In genomic region chr7:16098585-16099179, GRCh38 we compare ENCODE assay signal across 8 cellular contexts.
DNase-seq lines count a peak whose midpoint lies in the region; TF ChIP-seq lines count a peak whose summit lies in the region.

No MANE protein-coding gene starts in this region.

- no peak overlapping the region for H2BK5ac ChIP-seq in mesendoderm (ENCODE audit: low read length)

- no peaks in the 10 kb centered on the region for H4K20me1 ChIP-seq in Karpas-422 (ENCODE audit: insufficient read depth, low read depth, low read length)

- no peak overlapping the region for H4K5ac ChIP-seq in mesendoderm (ENCODE audit: low read length)

- H3K4ac ChIP-seq in mesendoderm (ENCODE audit: low read depth, low read length), result peak overlapping the region; percentile 86

- no peak overlapping the region for H2AK5ac ChIP-seq in mesendoderm (ENCODE audit: low read length)

- TF ChIP-seq POLR2A in breast epithelium (IDR thresholded peaks at IDR 0.05), result no peak
- TF ChIP-seq POLR2A in vagina (IDR thresholded peaks at IDR 0.05), result no peak

- H3K27me3 ChIP-seq in Karpas-422 (ENCODE audit: low read length) (no peaks in the 10 kb centered on the region), breast epithelium (no peaks in the 10 kb centered on the region), mesendoderm (ENCODE audit: insufficient read depth, low read length, poor library complexity) (no peaks in the 10 kb centered on the region), vagina (no peaks in the 10 kb centered on the region)

- H3K9me3 ChIP-seq in Karpas-422 (ENCODE audit: low read length), result no peaks in the 10 kb centered on the region
- H3K9me3 ChIP-seq in breast epithelium, result no peaks in the 10 kb centered on the region
- H3K9me3 ChIP-seq in vagina, result no peaks in the 10 kb centered on the region

- no peak overlapping the region for H2BK120ac ChIP-seq in mesendoderm (ENCODE audit: low read depth, low read length)

- no CpG with 5 or more reads among the region's 5 CpGs for WGBS in mesendoderm (ENCODE audit: extremely low coverage, insufficient coverage, low lambda C conversion rate)

- TF ChIP-seq CTCF in breast epithelium (IDR thresholded peaks at IDR 0.05) (peak in 2 of 3 donors; percentile 26 to 39), vagina (IDR thresholded peaks at IDR 0.05) (no peak)

- no peaks in the 10 kb centered on the region for H3K4me1 ChIP-seq in Karpas-422 (ENCODE audit: low read length)
- H3K4me1 ChIP-seq in breast epithelium, result no peaks in the 10 kb centered on the region
- H3K4me1 ChIP-seq in mesendoderm (ENCODE audit: control insufficient read depth, low read depth, low read length), result no peaks in the 10 kb centered on the region
- no peaks in the 10 kb centered on the region for H3K4me1 ChIP-seq in vagina

- no peak overlapping the region for H2AFZ ChIP-seq in Karpas-422 (ENCODE audit: low read length)

- H3K18ac ChIP-seq in mesendoderm (ENCODE audit: low read length), result peak overlapping the region; percentile 30

- H3K79me2 ChIP-seq in Karpas-422 (ENCODE audit: low read length) (no peaks in the 10 kb centered on the region), mesendoderm (ENCODE audit: control insufficient read depth, insufficient read depth, low read length) (no peaks in the 10 kb centered on the region)

- no peak overlapping the region for H3K23ac ChIP-seq in mesendoderm (ENCODE audit: low read length)

- no peaks in the 10 kb centered on the region for H3K79me1 ChIP-seq in mesendoderm (ENCODE audit: low read length)

- H3K4me2 ChIP-seq in Karpas-422 (ENCODE audit: low read depth, low read length, poor library complexity, severe bottlenecking), result no peak overlapping the region
- no peak overlapping the region for H3K4me2 ChIP-seq in mesendoderm (ENCODE audit: low read length)

- H3K9ac ChIP-seq in Karpas-422 (ENCODE audit: low read length) (no peak overlapping the region), mesendoderm (ENCODE audit: low read length) (no peak overlapping the region)

- DNase-seq in EL (peak; percentile 15), Karpas-422 (peak; percentile 56), breast epithelium (ENCODE audit: low spot score in 2 of 2) (no peak), mesendoderm (peak; percentile 66), NCI-H1048 (lab: John Stamatoyannopoulos, UW) (no peak), vagina (ENCODE audit: extremely low spot score in 2 of 2) (no peak), NCI-H1436 (lab: John Stamatoyannopoulos, UW) (no peak), retina (no peak)

- no peaks in the 10 kb centered on the region for H3K9me2 ChIP-seq in Karpas-422 (replicated peaks; ENCODE audit: insufficient read depth, low read length)

- H3K4me3 ChIP-seq in Karpas-422 (ENCODE audit: low read length), result no peak overlapping the region
- H3K4me3 ChIP-seq in breast epithelium, result no peak overlapping the region
- H3K4me3 ChIP-seq in mesendoderm (ENCODE audit: low read length), result no peak overlapping the region
- H3K4me3 ChIP-seq in vagina, result no peak overlapping the region

- intact Hi-C loops in breast epithelium (cut with DNase I; ENCODE audit: low total_unique reads) (no loop called here), vagina (cut with DNase I) (no loop called here)

- no peaks in the 10 kb centered on the region for H3K36me3 ChIP-seq in Karpas-422 (ENCODE audit: insufficient read depth, low read length)
- H3K36me3 ChIP-seq in breast epithelium, result no peaks in the 10 kb centered on the region
- no peaks in the 10 kb centered on the region for H3K36me3 ChIP-seq in mesendoderm (ENCODE audit: control insufficient read depth, insufficient read depth, low read length)
- H3K36me3 ChIP-seq in vagina, result no peaks in the 10 kb centered on the region

- H4K8ac ChIP-seq in mesendoderm (ENCODE audit: low read depth, low read length), result peak overlapping the region; percentile 13

- H3K27ac ChIP-seq in Karpas-422 (ENCODE audit: low read length) (no peak overlapping the region), breast epithelium (no peak overlapping the region), mesendoderm (ENCODE audit: low read depth, low read length) (no peak overlapping the region), vagina (no peak overlapping the region)

- peak overlapping the region; percentile 27 for H2BK15ac ChIP-seq in mesendoderm (replicated peaks; ENCODE audit: low read depth)

- H3K56ac ChIP-seq in mesendoderm (ENCODE audit: low read length), result peak overlapping the region; percentile 67

Comparison
In these comparisons a context has a peak if more than half of its experiments do, and no peak if none do; other contexts are left out.
1. DNase-seq: peak in EL (single experiment), Karpas-422 (single experiment) and mesendoderm (single experiment); none in breast epithelium (0 of 2), NCI-H1048 (single experiment), vagina (0 of 2), NCI-H1436 (single experiment) and retina (single experiment).
2. CTCF ChIP-seq: peak in breast epithelium (2 of 3); none in vagina (0 of 3).